17 cellular contexts compared by ENCODE assay signal in genomic region chr2:121185111-121185510, GRCh38.
"Had no signal": no experiment of that assay in that cellular context is flagged by ENCODE, and none has a peak within 500 bp of the region (broad histone marks: within the 10 kb centered on the region; RNA-seq: fewer than 3 reads in every experiment).

No MANE protein-coding gene starts in this region.

- H3K4me1 ChIP-seq: right atrium auricular region, uterus had no signal

- ATAC-seq: activated T-cell treated with anti-CD3 and anti-CD28 coated beads, Interleukin-2, amount 50 U/mL, for 4 hours; T-helper 17 cell had no signal

- DNase-seq: activated CD4-positive, alpha-beta memory T cell treated with anti-CD3 and anti-CD28 coated beads for 36 hours; activated effector memory CD4-positive, alpha-beta T cell treated with anti-CD3 and anti-CD28 coated beads, Interleukin-2, amount 50 U/mL, for 16 hours; activated T-cell treated with anti-CD3 and anti-CD28 coated beads, Interleukin-2, amount 50 U/mL, for 4 hours; amniotic stem cell; brain microvascular endothelial cell; hippocampal formation; kidney; left ventricle myocardium superior; nephron progenitor cell; small intestine; stimulated activated CD4-positive, alpha-beta T cell treated with anti-CD3 and anti-CD28 coated beads, Interleukin-4, amount 100 ng/mL, for 24 hours; stimulated activated naive CD4-positive, alpha-beta T cell; T-helper 17 cell; thyroid gland; uterus; WERI-Rb-1 had no signal

- H3K27ac ChIP-seq: brain microvascular endothelial cell, right atrium auricular region, thyroid gland, uterus, WERI-Rb-1 had no signal

- H3K4me3 ChIP-seq: right atrium auricular region, thyroid gland, uterus had no signal

- H3K9me3 ChIP-seq: right atrium auricular region, thyroid gland, uterus had no signal

- H3K27me3 ChIP-seq: brain microvascular endothelial cell, right atrium auricular region, thyroid gland, uterus had no signal

- H3K36me3 ChIP-seq: brain microvascular endothelial cell, right atrium auricular region, thyroid gland, uterus, WERI-Rb-1 had no signal
